In genomic region chr1:15616704-15617172, GRCh38 we compare ENCODE assay signal across 8 cellular contexts. TPM values are rescaled to one million over a fixed set of nuclear protein-coding genes. Genes with fewer than 3 reads are reported as not detected.
DNase-seq lines count a peak whose midpoint lies in the region; ATAC-seq and TF ChIP-seq lines count a peak whose summit lies in the region.

No MANE protein-coding gene starts in this region.

- peak overlapping the region; percentile 74 for H3K4me3 ChIP-seq in PC-3 (ENCODE audit: low read length)
- peak overlapping the region; percentile 55 to 99 (median 94) for H3K4me3 ChIP-seq in dorsolateral prefrontal cortex
- H3K4me3 ChIP-seq in mucosa of rectum (ENCODE audit: low read length in 2 of 2): peak overlapping the region; percentile 65 to 97

- H3K9me3 ChIP-seq in CD4-positive, alpha-beta T cell (ENCODE audit: control insufficient read depth, low read length): no peaks in the 10 kb centered on the region
- H3K9me3 ChIP-seq in PC-3 (ENCODE audit: low read length): no peaks in the 10 kb centered on the region
- H3K9me3 ChIP-seq in mucosa of rectum (ENCODE audit: control insufficient read depth in 2 of 2, low read length in 2 of 2): no peaks in the 10 kb centered on the region

- no peaks in the 10 kb centered on the region for H3K9me3 Mint-ChIP-seq in CD4-positive, alpha-beta T cell

- H2AFZ ChIP-seq in PC-3 (ENCODE audit: low read length): peak overlapping the region; percentile 91

- peak overlapping the region; percentile 81 for H3K4me2 ChIP-seq in PC-3 (ENCODE audit: low read length)

- H3K4me1 Mint-ChIP-seq in CD4-positive, alpha-beta T cell (ENCODE audit: low read depth): peaks cover 45% of the 10 kb centered on the region

- H3K9ac ChIP-seq in PC-3 (ENCODE audit: low read length): peak overlapping the region; percentile 50
- H3K9ac ChIP-seq in mucosa of rectum (ENCODE audit: low read depth in 1 of 2, low read length in 2 of 2): peak overlapping the region; percentile 88 to 97

- H3K79me2 ChIP-seq in PC-3 (ENCODE audit: low read length): peaks cover 40% of the 10 kb centered on the region

- peak; percentile 6 for ATAC-seq in CD4-positive, alpha-beta T cell (ENCODE audit: poor library complexity)
- ATAC-seq in GM21717 (IDR thresholded peaks at IDR 0.05; ENCODE audit: unreplicated experiment) (peak; percentile 22), PC-3 (peak; percentile 5)

- no peaks in the 10 kb centered on the region for H3K36me3 ChIP-seq in PC-3 (ENCODE audit: low read depth, low read length)
- no peaks in the 10 kb centered on the region for H3K36me3 ChIP-seq in mucosa of rectum (ENCODE audit: control insufficient read depth in 2 of 2, insufficient read depth in 2 of 2, low read length in 2 of 2)

- H3F3A ChIP-seq in PC-3 (ENCODE audit: low read length, unreplicated experiment): peaks cover 4% of the 10 kb centered on the region

- no peaks in the 10 kb centered on the region for H3K27me3 Mint-ChIP-seq in CD4-positive, alpha-beta T cell

- BruUV-seq in PC-3 (replicated peaks; lab: Mats Ljungman, UMichigan): TSS peak; percentile 81

- H4K20me1 ChIP-seq in PC-3 (ENCODE audit: low read length): peaks cover 14% of the 10 kb centered on the region

- H3K9me2 ChIP-seq in PC-3 (replicated peaks; ENCODE audit: low read length): no peaks in the 10 kb centered on the region

- H3K27ac Mint-ChIP-seq in CD4-positive, alpha-beta T cell: peak overlapping the region; percentile 89

- no peak for TF ChIP-seq CTCF in CD4-positive, alpha-beta T cell (IDR thresholded peaks at IDR 0.05)
- TF ChIP-seq CTCF in PC-3 (conservative IDR thresholded peaks at IDR 0.05; ENCODE audit: low read depth, low read length): no peak
- TF ChIP-seq CTCF in dorsolateral prefrontal cortex (IDR thresholded peaks at IDR 0.05 in 54 of 56, conservative IDR thresholded peaks at IDR 0.05 in 2 of 56; ENCODE audit: low read depth in 1 of 56, partially characterized antibody in 56 of 56): peak in 1 of 56 donors; percentile 9

- POLR2A ChIA-PET in CD4-positive, alpha-beta T cell (lab: Charles Lee): interaction anchor here (0.6 to 3.3 kb wide), 5 partner anchors 13 to 217 kb away, joined by 3 to 33 read pairs (median 3); no protein-coding TSS in a partner anchor
- POLR2A ChIA-PET in PC-3 (lab: Charles Lee; ENCODE audit: unreplicated experiment): no interaction called here

- H3K36me3 Mint-ChIP-seq in CD4-positive, alpha-beta T cell (ENCODE audit: low read depth): peaks cover 7% of the 10 kb centered on the region

- H3K4me1 ChIP-seq in PC-3 (ENCODE audit: insufficient read depth, low read length) (peaks cover 33% of the 10 kb centered on the region), mucosa of rectum (ENCODE audit: control insufficient read depth in 2 of 2, insufficient read depth in 2 of 2, low read length in 2 of 2) (peaks cover 26 to 27% of the 10 kb centered on the region in 2 donors)

- intact Hi-C loops in CD4-positive, alpha-beta T cell (cut with DNase I, micrococcal nuclease): loop anchor here (1.0 to 10.0 kb wide), 8 partner anchors 13 to 598 kb away; partner anchors contain the start of genes DNAJC16 (in 2 of the 2), ARHGEF19 (in 1 of the 2), PLEKHM2 (in 1 of the 2) and ZBTB17 (in 1 of the 2)
- intact Hi-C loops in PC-3 (cut with micrococcal nuclease) (loop anchor here (2.0 kb wide), 1 partner anchor 14 kb away; no protein-coding TSS in a partner anchor), dorsolateral prefrontal cortex (cut with DNase I) (loop anchor here (1.0 to 10.0 kb wide), 5 partner anchors 13 to 92 kb away; partner anchors contain the start of genes CASP9 (in 1 of the 2) and DNAJC16 (in 1 of the 2))

- H3K27me3 ChIP-seq in CD4-positive, alpha-beta T cell (ENCODE audit: control insufficient read depth, insufficient read depth, low read length): no peaks in the 10 kb centered on the region
- H3K27me3 ChIP-seq in PC-3 (ENCODE audit: low read length) (no peaks in the 10 kb centered on the region), dorsolateral prefrontal cortex (no peaks in the 10 kb centered on the region), mucosa of rectum (ENCODE audit: control insufficient read depth in 2 of 2, insufficient read depth in 2 of 2, low read length in 2 of 2) (no peaks in the 10 kb centered on the region)

- H3K4me3 Mint-ChIP-seq in CD4-positive, alpha-beta T cell: peak overlapping the region; percentile 97

- H3K27ac ChIP-seq in CD4-positive, alpha-beta T cell (ENCODE audit: low read depth, low read length): peak overlapping the region; percentile 62
- H3K27ac ChIP-seq in PC-3 (ENCODE audit: low read length) (peak overlapping the region; percentile 38), dorsolateral prefrontal cortex (peak overlapping the region; percentile 15 to 97 (median 90)), mucosa of rectum (ENCODE audit: low read depth in 2 of 2, low read length in 2 of 2) (peak overlapping the region; percentile 88 to 98)

- CTCF ChIA-PET in CD4-positive, alpha-beta T cell (lab: Charles Lee): interaction anchor here (1.3 kb wide), 1 partner anchor 14 kb away, joined by 5 read pairs; no protein-coding TSS in a partner anchor
- CTCF ChIA-PET in PC-3 (lab: Charles Lee): no interaction called here

- DNase-seq in CD4-positive, alpha-beta T cell: no peak
- DNase-seq in PC-3 (no peak), dorsolateral prefrontal cortex (no peak), germinal center (ENCODE audit: low spot score) (no peak), NCI-H2107 treated with DMSO at 0.1 percent for 48 hours (lab: John Stamatoyannopoulos, UW; ENCODE audit: unreplicated experiment) (no peak), NCI-H526 (lab: John Stamatoyannopoulos, UW) (no peak)

RNA-seq across cellular contexts. Expression of gene DDI2, which starts 0.5 kb away (rescaled TPM):
- 10 to 100 TPM; 24.2 to 29.9 TPM for total RNA-seq in CD4-positive, alpha-beta T cell
- total RNA-seq in PC-3 (2014; rRNA removed) (15.0 and 22.0 TPM in 2 replicates), dorsolateral prefrontal cortex (10 to 100 TPM; 28.6 to 49.9 (median 38.4) TPM)

RNA-seq across cellular contexts. Expression of gene AGMAT, which starts 31.9 kb away (rescaled TPM):
- total RNA-seq in CD4-positive, alpha-beta T cell: 1 to 10 TPM; 3.8 to 4.6 TPM
- 8.2 and 9.4 TPM in 2 replicates for total RNA-seq in PC-3 (2014; rRNA removed)
- total RNA-seq in dorsolateral prefrontal cortex: 1 to 10 TPM in 118 of 120 experiments, under 1 TPM in 2; 0.35 to 5.1 (median 2.9) TPM

Comparison
In these comparisons a context has a peak if more than half of its experiments do, and no peak if none do; other contexts are left out.
1. H3K27ac ChIP-seq: peak in every context shown above with its lines; median percentile 93 in mucosa of rectum; 90 in dorsolateral prefrontal cortex; 62 in CD4-positive, alpha-beta T cell; 38 in PC-3.